In the genomic region with DNA sequence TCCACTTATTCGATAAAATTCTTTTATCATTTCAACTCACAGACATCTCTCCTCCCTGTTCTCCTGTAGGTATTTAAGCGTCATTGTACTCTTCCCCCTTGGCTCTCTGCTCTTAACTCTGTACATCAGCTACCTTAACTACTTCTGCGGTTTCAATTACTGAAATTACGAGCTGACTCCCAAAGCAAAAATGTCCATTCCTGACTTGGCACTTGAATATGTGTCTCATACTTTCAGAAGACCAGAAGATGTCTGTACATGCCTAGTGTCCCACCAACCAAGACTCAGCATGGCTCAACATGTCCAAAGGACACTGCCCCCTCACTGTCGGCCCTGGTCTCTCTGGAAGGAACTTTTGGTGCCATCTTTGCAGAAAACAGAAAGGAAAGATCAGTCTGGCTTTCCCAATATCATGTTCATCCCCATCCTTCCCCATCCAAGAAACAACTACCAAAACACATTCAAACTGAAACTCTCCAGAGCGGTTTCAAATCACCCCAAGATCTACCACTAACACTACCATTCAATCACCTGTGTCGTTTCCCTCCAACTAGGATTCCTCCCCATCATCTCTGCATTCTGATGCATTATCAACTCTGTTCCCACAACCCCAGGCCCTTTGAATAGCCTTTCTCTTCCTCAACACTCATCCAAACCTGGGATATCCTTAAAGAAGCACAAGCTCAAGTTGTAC, we compare ENCODE assay signal across 22 cellular contexts.
"Had no signal": no experiment of that assay in that cellular context is flagged by ENCODE, and none has a peak within 500 bp of the region (broad histone marks: within the 10 kb centered on the region; RNA-seq: fewer than 3 reads in every experiment).

No MANE protein-coding gene starts in this region.

- H3K27me3 ChIP-seq: adrenal gland, body of pancreas, esophagus muscularis mucosa, neutrophil, pancreas, testis, transverse colon had no signal

- H3K36me3 ChIP-seq: adrenal gland, esophagus muscularis mucosa, left ventricle myocardium inferior, neutrophil, pancreas, transverse colon had no signal

- H3K4me1 ChIP-seq: testis had no signal

- ATAC-seq: body of pancreas; psoas muscle; stimulated activated naive CD8-positive, alpha-beta T cell treated with anti-CD3 and anti-CD28 coated beads, Interleukin-15, Interleukin-2, amounts not matched to agents 100 U/mL and 50 U/mL, for 24 hours had no signal

- H3K27ac ChIP-seq: esophagus muscularis mucosa, left ventricle myocardium inferior, neutrophil, psoas muscle, testis, transverse colon had no signal

- H3K4me3 ChIP-seq: adrenal gland, body of pancreas, esophagus muscularis mucosa, left ventricle myocardium inferior, lung, pancreas, psoas muscle, testis, transverse colon had no signal

- DNase-seq: activated CD4-positive, alpha-beta T cell treated with anti-CD3 and anti-CD28 coated beads for 4 hours; activated CD4-positive, alpha-beta T cell treated with anti-CD3 and anti-CD28 coated beads, Interleukin-2, amount 50 U/mL, for 4 hours; activated effector memory CD4-positive, alpha-beta T cell treated with Interleukin-2 at 50 U/mL for 16 hours; activated naive CD4-positive, alpha-beta T cell treated with Interleukin-2 at 50 U/mL for 16 hours; activated naive CD8-positive, alpha-beta T cell treated with anti-CD3 and anti-CD28 coated beads for 36 hours; activated T-cell treated with anti-CD3 and anti-CD28 coated beads for 4 hours; adrenal gland; aorta; body of pancreas; cortex of kidney; foreskin melanocyte; left ventricle myocardium inferior; naive B cell; nephron progenitor cell; pancreas; psoas muscle; stimulated activated naive CD8-positive, alpha-beta T cell treated with anti-CD3 and anti-CD28 coated beads, Interleukin-15, Interleukin-2, amounts not matched to agents 100 U/mL and 50 U/mL, for 24 hours; testis; transverse colon had no signal

- H3K9me3 ChIP-seq: adrenal gland, body of pancreas, esophagus muscularis mucosa, left ventricle myocardium inferior, neutrophil, pancreas, psoas muscle, testis, transverse colon had no signal
